8 cellular contexts compared by ENCODE assay signal in the genomic region with DNA sequence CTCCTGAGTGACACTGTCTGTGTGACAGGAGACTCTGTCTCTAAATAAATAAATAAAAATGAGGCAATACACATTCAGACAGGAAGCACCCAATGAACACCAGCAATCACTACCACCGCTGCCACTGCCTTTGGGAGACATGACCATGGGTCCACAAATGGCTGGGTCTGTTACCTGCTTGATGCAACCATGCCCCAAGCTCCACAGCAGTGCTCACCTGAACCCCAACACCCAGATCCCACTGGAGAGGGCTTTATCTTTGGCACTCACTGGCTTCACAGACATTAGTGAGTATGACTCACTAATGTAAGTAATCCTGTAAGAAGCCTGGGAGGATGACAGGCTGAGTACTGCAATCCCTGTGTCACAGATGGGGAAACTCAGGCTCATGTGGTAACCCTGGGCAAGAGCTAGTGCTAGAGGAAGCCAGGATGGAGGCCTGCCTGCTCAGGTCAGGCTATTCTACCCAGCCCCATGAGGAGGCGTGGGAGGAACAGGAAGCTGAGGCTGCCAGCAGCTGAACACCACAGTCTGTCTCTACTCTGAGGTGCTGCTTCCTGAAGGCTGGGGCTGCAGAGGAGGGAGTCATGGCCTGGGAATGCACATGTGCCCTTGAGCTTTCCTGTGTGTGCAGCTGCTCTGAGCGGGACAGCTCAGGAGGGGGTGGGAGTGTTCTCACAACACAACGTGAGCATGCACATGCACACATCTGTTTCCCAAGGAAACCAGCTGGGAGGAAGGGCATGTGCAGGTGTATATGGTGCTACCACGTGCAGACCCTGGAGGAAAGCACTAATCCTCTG. TPM values are rescaled to one million over a fixed set of nuclear protein-coding genes. Genes with fewer than 3 reads are reported as not detected.
DNase-seq lines count a peak whose midpoint lies in the region; TF ChIP-seq lines count a peak whose summit lies in the region.

No MANE protein-coding gene starts in this region.

- H3K27me3 Mint-ChIP-seq in H9 (ENCODE audit: low read depth): no peaks in the 10 kb centered on the region; the same call in 1 of the 2 replicates

- no CpG with 5 or more reads among the region's 5 CpGs for WGBS in H9 (ENCODE audit: extremely low coverage, insufficient read length, low lambda C conversion rate)
- no CpG with 5 or more reads among the region's 5 CpGs for WGBS in mesendoderm (ENCODE audit: extremely low coverage, insufficient coverage, low lambda C conversion rate)

- no peaks in the 10 kb centered on the region for H3K79me1 ChIP-seq in H9 (ENCODE audit: insufficient read depth, low read depth, low read length, poor library complexity, severe bottlenecking)
- peaks cover 2% of the 10 kb centered on the region for H3K79me1 ChIP-seq in mesendoderm (ENCODE audit: low read length)

- H3K27ac Mint-ChIP-seq in H9: peak overlapping the region in 2 of 3 experiments; percentile 31 to 87; a peak in 3 of 7 replicates

- no peaks in the 10 kb centered on the region for H3K23me2 ChIP-seq in H9 (ENCODE audit: insufficient read length, low read depth, low read length, poor library complexity, severe bottlenecking)

- no peak overlapping the region for H3K4me2 ChIP-seq in H9 (ENCODE audit: insufficient read depth, insufficient read length, low read length)
- no peak overlapping the region for H3K4me2 ChIP-seq in mesendoderm (ENCODE audit: low read length)

- H3K9me3 Mint-ChIP-seq in H9: no peaks in the 10 kb centered on the region

- H2BK15ac ChIP-seq in H9 (ENCODE audit: low read depth, low read length) (no peak overlapping the region), mesendoderm (replicated peaks; ENCODE audit: low read depth) (no peak overlapping the region)

- H2BK5ac ChIP-seq in H9 (ENCODE audit: insufficient read length, low read length): no peak overlapping the region
- H2BK5ac ChIP-seq in mesendoderm (ENCODE audit: low read length): no peak overlapping the region

- DNase-seq in GDM1 (lab: John Stamatoyannopoulos, UW) (peak; percentile 98), H9 (no peak), NCI-H2171 treated with DMSO at 0.1 percent for 48 hours (lab: John Stamatoyannopoulos, UW) (peak; percentile 61), dermis blood vessel endothelial cell (peak; percentile 100), mesendoderm (peak; percentile 82), HEK293T (ENCODE audit: extremely low spot score) (no peak)
- DNase-seq in activated CD4-positive, alpha-beta T cell treated with anti-CD3 and anti-CD28 coated beads, Interleukin-2, amount 50 U/mL, for 4 hours: peak; percentile 46 to 58
- peak; percentile 61 to 65 for DNase-seq in stimulated activated CD8-positive, alpha-beta memory T cell treated with anti-CD3 and anti-CD28 coated beads, Interleukin-15, amount 100 ng/mL, for 48 hours (ENCODE audit: low read depth in 2 of 2)

- H3K27ac ChIP-seq in H9 (ENCODE audit: insufficient read length, low read depth, low read length) (no peak overlapping the region), mesendoderm (ENCODE audit: low read depth, low read length) (no peak overlapping the region)

- no peak overlapping the region for H3K4me3 ChIP-seq in mesendoderm (ENCODE audit: low read length)

- H3K14ac ChIP-seq in H9 (ENCODE audit: insufficient read depth, low read length): no peak overlapping the region; the same call in 1 of the 2 replicates

- no peaks in the 10 kb centered on the region for H3K79me2 ChIP-seq in H9 (ENCODE audit: insufficient read depth, low read length)
- H3K79me2 ChIP-seq in mesendoderm (ENCODE audit: control insufficient read depth, insufficient read depth, low read length): no peaks in the 10 kb centered on the region

- no peaks in the 10 kb centered on the region for H4K20me1 ChIP-seq in H9 (ENCODE audit: control insufficient read depth, insufficient read depth, insufficient read length)

- H4K8ac ChIP-seq in H9 (replicated peaks; ENCODE audit: insufficient read length, low read depth, low read length) (no peak overlapping the region), mesendoderm (ENCODE audit: low read depth, low read length) (no peak overlapping the region)

- H3K36me3 ChIP-seq in mesendoderm (ENCODE audit: control insufficient read depth, insufficient read depth, low read length): no peaks in the 10 kb centered on the region

- no peak overlapping the region for H3K56ac ChIP-seq in H9 (ENCODE audit: insufficient read length, low read depth, low read length)
- H3K56ac ChIP-seq in mesendoderm (ENCODE audit: low read length): no peak overlapping the region

- no peak overlapping the region for H4K91ac ChIP-seq in H9 (ENCODE audit: insufficient read length, low read depth, low read length)

- no peak overlapping the region for H4K5ac ChIP-seq in H9 (ENCODE audit: insufficient read length, low read depth, low read length)
- no peak overlapping the region for H4K5ac ChIP-seq in mesendoderm (ENCODE audit: low read length)

- H3K36me3 Mint-ChIP-seq in H9 (ENCODE audit: insufficient read depth in 1 of 3, low read depth in 3 of 3): peaks cover 2 to 11% (median 5%) of the 10 kb centered on the region in 3 experiments

- H3K27me3 ChIP-seq in H9 (ENCODE audit: insufficient read depth, low read length) (no peaks in the 10 kb centered on the region), mesendoderm (ENCODE audit: insufficient read depth, low read length, poor library complexity) (no peaks in the 10 kb centered on the region)

- H3K4me3 Mint-ChIP-seq in H9: no peak overlapping the region

- H3K4ac ChIP-seq in H9 (ENCODE audit: low read depth, low read length) (no peak overlapping the region), mesendoderm (ENCODE audit: low read depth, low read length) (no peak overlapping the region)

- H3K9ac ChIP-seq in H9 (ENCODE audit: extremely low read depth, insufficient read length, low read length): no peak overlapping the region
- no peak overlapping the region for H3K9ac ChIP-seq in mesendoderm (ENCODE audit: low read length)

- H3K9me3 ChIP-seq in H9 (ENCODE audit: control insufficient read depth, low read depth, low read length): no peaks in the 10 kb centered on the region

- no peak overlapping the region for H2AFZ ChIP-seq in H9 (ENCODE audit: low read length)

- no peak overlapping the region for H2AK5ac ChIP-seq in H9 (ENCODE audit: insufficient read length, low read length)
- no peak overlapping the region for H2AK5ac ChIP-seq in mesendoderm (ENCODE audit: low read length)

- no peak for TF ChIP-seq CTCF in H9 (conservative IDR thresholded peaks at IDR 0.05)

- H3K23ac ChIP-seq in H9 (ENCODE audit: insufficient read length, low read depth, low read length) (no peak overlapping the region), mesendoderm (ENCODE audit: low read length) (no peak overlapping the region)

- H3T11ph ChIP-seq in H9 (ENCODE audit: low read length): no peak overlapping the region

- H2BK12ac ChIP-seq in H9 (ENCODE audit: insufficient read length, low read depth, low read length): no peak overlapping the region

- CTCF ChIA-PET in HEK293T (lab: Yijun Ruan, JAX): interaction anchor here (0.9 to 1.4 kb wide), 2 partner anchors 66 to 185 kb away, joined by 3 read pairs; no protein-coding TSS in a partner anchor

- H3K4me1 ChIP-seq in H9 (ENCODE audit: insufficient read depth, low read length) (no peaks in the 10 kb centered on the region), mesendoderm (ENCODE audit: control insufficient read depth, low read depth, low read length) (no peaks in the 10 kb centered on the region)

- H3K18ac ChIP-seq in H9 (ENCODE audit: insufficient read length, low read depth, low read length) (no peak overlapping the region), mesendoderm (ENCODE audit: low read length) (no peak overlapping the region)

- H2BK20ac ChIP-seq in H9 (ENCODE audit: low read depth, low read length, poor library complexity, severe bottlenecking): no peak overlapping the region

- peaks cover 2 to 6% of the 10 kb centered on the region in 2 experiments; a peak in 2 of 4 replicates for H3K4me1 Mint-ChIP-seq in H9

- POLR2A ChIA-PET in HEK293T (lab: Yijun Ruan, JAX): no interaction called here

- H2BK120ac ChIP-seq in H9 (ENCODE audit: low read depth, low read length, poor library complexity, severe bottlenecking) (no peak overlapping the region), mesendoderm (ENCODE audit: low read depth, low read length) (no peak overlapping the region)

TF ChIP-seq in HEK293T, 16 proteins besides CTCF, POLR2A, EP300 and RAD21:
- TF ChIP-seq, protein P1, sequence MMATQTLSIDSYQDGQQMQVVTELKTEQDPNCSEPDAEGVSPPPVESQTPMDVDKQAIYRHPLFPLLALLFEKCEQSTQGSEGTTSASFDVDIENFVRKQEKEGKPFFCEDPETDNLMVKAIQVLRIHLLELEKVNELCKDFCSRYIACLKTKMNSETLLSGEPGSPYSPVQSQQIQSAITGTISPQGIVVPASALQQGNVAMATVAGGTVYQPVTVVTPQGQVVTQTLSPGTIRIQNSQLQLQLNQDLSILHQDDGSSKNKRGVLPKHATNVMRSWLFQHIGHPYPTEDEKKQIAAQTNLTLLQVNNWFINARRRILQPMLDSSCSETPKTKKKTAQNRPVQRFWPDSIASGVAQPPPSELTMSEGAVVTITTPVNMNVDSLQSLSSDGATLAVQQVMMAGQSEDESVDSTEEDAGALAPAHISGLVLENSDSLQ (IDR thresholded peaks at IDR 0.05): no peak
- no peak for TF ChIP-seq SP1 (IDR thresholded peaks at IDR 0.05)
- TF ChIP-seq FOXM1 (IDR thresholded peaks at IDR 0.05; ENCODE audit: borderline replicate concordance): no peak
- no peak for TF ChIP-seq BHLHE40 (IDR thresholded peaks at IDR 0.05; ENCODE audit: borderline replicate concordance)
- no peak for TF ChIP-seq ZNF384 (IDR thresholded peaks at IDR 0.05)
- no peak for TF ChIP-seq FOXK2 (IDR thresholded peaks at IDR 0.05)
- no peak for TF ChIP-seq LEF1 (IDR thresholded peaks at IDR 0.05; ENCODE audit: borderline replicate concordance)
- TF ChIP-seq L3MBTL2 (conservative IDR thresholded peaks at IDR 0.05): no peak
- TF ChIP-seq HDGF (IDR thresholded peaks at IDR 0.05; ENCODE audit: borderline replicate concordance): no peak
- no peak for TF ChIP-seq ELF4 (IDR thresholded peaks at IDR 0.05)
- no peak for TF ChIP-seq ARNT (IDR thresholded peaks at IDR 0.05)
- TF ChIP-seq SUZ12 (IDR thresholded peaks at IDR 0.05): no peak
- no peak for TF ChIP-seq NFRKB (IDR thresholded peaks at IDR 0.05)

RNA-seq across cellular contexts. Expression of a gene that starts 43.0 kb away (rescaled TPM):
- 20.8 and 21.3 TPM in 2 replicates for total RNA-seq in H9 (2021)
- total RNA-seq in dermis blood vessel endothelial cell: 5.6 and 20.1 TPM in 2 replicates
- polyA plus RNA-seq in mesendoderm (2013, experiment 1 of 2): 22.3 TPM
- 22.0 TPM for polyA plus RNA-seq in mesendoderm (2013, experiment 2 of 2)

Comparison
In these comparisons a context has a peak if more than half of its experiments do, and no peak if none do; other contexts are left out.
1. DNase-seq: peak in GDM1 (single experiment), NCI-H2171 treated with DMSO at 0.1 percent for 48 hours (single experiment), activated CD4-positive, alpha-beta T cell treated with anti-CD3 and anti-CD28 coated beads, Interleukin-2, amount 50 U/mL, for 4 hours (2 of 2), dermis blood vessel endothelial cell (single experiment), mesendoderm (single experiment) and stimulated activated CD8-positive, alpha-beta memory T cell treated with anti-CD3 and anti-CD28 coated beads, Interleukin-15, amount 100 ng/mL, for 48 hours (2 of 2); none in H9 (single experiment) and HEK293T (single experiment).